In genomic region chr13:110954533-110954920, GRCh38 we compare ENCODE assay signal across 8 cellular contexts. TPM values are rescaled to one million over a fixed set of nuclear protein-coding genes. Genes with fewer than 3 reads are reported as not detected.
DNase-seq lines count a peak whose midpoint lies in the region; ATAC-seq and TF ChIP-seq lines count a peak whose summit lies in the region.
"Not testable (repeated sequence)": the region's sequence is repeated elsewhere in the genome, so short reads cannot be mapped to it uniquely, and the experiment has no call there.

No MANE protein-coding gene starts in this region.

- intact Hi-C loops in right cardiac atrium (cut with DNase I): loop anchor here in 1 of 4 donors (10.0 kb wide), 1 partner anchor 1440 kb away; no protein-coding TSS in a partner anchor
- intact Hi-C loops in uterus (cut with DNase I; ENCODE audit: low total_unique reads): not testable (repeated sequence)

- not testable (repeated sequence) for H3K36me3 ChIP-seq in skeletal muscle satellite cell (ENCODE audit: insufficient read depth, low read length); uterus

- peak overlapping the region; percentile 44 for H3K4me2 ChIP-seq in skeletal muscle satellite cell (ENCODE audit: low read length)

- CTCF ChIA-PET in GM10248 (lab: Yijun Ruan, JAX): interaction anchor here (1.2 kb wide), 1 partner anchor 9 kb away, joined by 3 read pairs; no protein-coding TSS in a partner anchor
- CTCF ChIA-PET in RWPE1 (lab: Yijun Ruan, JAX): interaction anchor here (0.7 kb wide), 1 partner anchor 134 kb away, joined by 5 read pairs; no protein-coding TSS in a partner anchor

- H3K4me1 ChIP-seq in right cardiac atrium (ENCODE audit: control insufficient read depth, insufficient read depth, low read length); uterus: not testable (repeated sequence)
- peaks cover 13% of the 10 kb centered on the region for H3K4me1 ChIP-seq in skeletal muscle satellite cell (ENCODE audit: control insufficient read depth, insufficient read depth, low read length)

- H3K9ac ChIP-seq in skeletal muscle satellite cell (ENCODE audit: low read depth, low read length): peak overlapping the region; percentile 16

- peak overlapping the region; percentile 84 for H3K27ac ChIP-seq in RWPE1
- not testable (repeated sequence) for H3K27ac ChIP-seq in right cardiac atrium (ENCODE audit: low read length)
- peak overlapping the region; percentile 82 to 84 for H3K27ac ChIP-seq in uterus

- not testable (repeated sequence) for TF ChIP-seq CTCF in GM10248 (IDR thresholded peaks at IDR 0.05; ENCODE audit: control extremely low read depth, extremely low read depth, low read depth, missing control alignments); RWPE1 (conservative IDR thresholded peaks at IDR 0.05; ENCODE audit: low read depth); nephron progenitor cell (IDR thresholded peaks at IDR 0.05); uterus (IDR thresholded peaks at IDR 0.05)

- not testable (repeated sequence) for H3K4me1 Mint-ChIP-seq in activated T-helper 17 cell treated with anti-CD3 and anti-CD28 coated beads, Interleukin-2, amount 50 U/mL, for 72 hours
- H3K4me1 Mint-ChIP-seq in nephron progenitor cell: peaks cover 14% of the 10 kb centered on the region

- H3K9me3 ChIP-seq in right cardiac atrium (ENCODE audit: control insufficient read depth, low read length); skeletal muscle satellite cell (replicated peaks; ENCODE audit: low read length); uterus: not testable (repeated sequence)

- POLR2A ChIA-PET in GM10248 (lab: Yijun Ruan, JAX); RWPE1 (lab: Yijun Ruan, JAX; ENCODE audit: low non-redundant PET): not testable (repeated sequence)

- WGBS in right cardiac atrium: 87% methylated on average over 13 of the region's 15 CpGs

- peak; percentile 12 for DNase-seq in GM10248 (ENCODE audit: extremely low spot score)
- not testable (repeated sequence) for DNase-seq in RWPE1 (ENCODE audit: low spot score); right cardiac atrium; nephron progenitor cell; uterus
- DNase-seq in brain pericyte (ENCODE audit: low read depth, low spot score): peak; percentile 44

- H3K27ac Mint-ChIP-seq in activated T-helper 17 cell treated with anti-CD3 and anti-CD28 coated beads, Interleukin-2, amount 50 U/mL, for 72 hours: peak overlapping the region; percentile 68
- peak overlapping the region; percentile 45 for H3K27ac Mint-ChIP-seq in nephron progenitor cell

- not testable (repeated sequence) for TF ChIP-seq POLR2A in uterus (IDR thresholded peaks at IDR 0.05)

- not testable (repeated sequence) for ATAC-seq in activated T-helper 17 cell treated with anti-CD3 and anti-CD28 coated beads, Interleukin-2, amount 50 U/mL, for 72 hours (replicated peaks)
- ATAC-seq in right cardiac atrium: peak; percentile 9 to 15

- H3K36me3 Mint-ChIP-seq in activated T-helper 17 cell treated with anti-CD3 and anti-CD28 coated beads, Interleukin-2, amount 50 U/mL, for 72 hours (ENCODE audit: low read depth); nephron progenitor cell (ENCODE audit: low read depth): not testable (repeated sequence)

- H3K27me3 Mint-ChIP-seq in activated T-helper 17 cell treated with anti-CD3 and anti-CD28 coated beads, Interleukin-2, amount 50 U/mL, for 72 hours; nephron progenitor cell (ENCODE audit: low read depth, poor library complexity): not testable (repeated sequence)

- H3K4me3 Mint-ChIP-seq in activated T-helper 17 cell treated with anti-CD3 and anti-CD28 coated beads, Interleukin-2, amount 50 U/mL, for 72 hours: peak overlapping the region; percentile 56
- H3K4me3 Mint-ChIP-seq in nephron progenitor cell: not testable (repeated sequence)

- not testable (repeated sequence) for H3K9me3 Mint-ChIP-seq in activated T-helper 17 cell treated with anti-CD3 and anti-CD28 coated beads, Interleukin-2, amount 50 U/mL, for 72 hours; nephron progenitor cell

- not testable (repeated sequence) for H3K4me3 ChIP-seq in right cardiac atrium (ENCODE audit: low read length); skeletal muscle satellite cell (ENCODE audit: low read length); uterus

- not testable (repeated sequence) for H3K27me3 ChIP-seq in right cardiac atrium (ENCODE audit: control insufficient read depth, insufficient read depth); skeletal muscle satellite cell (ENCODE audit: control insufficient read depth, insufficient read depth, low read length); uterus

RNA-seq across cellular contexts. Expression of gene ANKRD10, which starts 39.7 kb away (rescaled TPM):
- total RNA-seq in activated T-helper 17 cell treated with anti-CD3 and anti-CD28 coated beads, Interleukin-2, amount 50 U/mL, for 72 hours: 100 to 1,000 TPM; 180 to 207 TPM
- total RNA-seq in right cardiac atrium (10 to 100 TPM; 56.5 to 90.9 (median 61.6) TPM), uterus (100 to 1,000 TPM; 128 to 268 (median 235) TPM)
- polyA plus RNA-seq in right cardiac atrium: 41.1 TPM
- total RNA-seq in skeletal muscle satellite cell (2012; rRNA removed): 44.1 and 46.9 TPM in 2 replicates
